In genomic region chr6:136967874-136968752, GRCh38 we compare ENCODE assay signal across 8 cellular contexts. TPM values are rescaled to one million over a fixed set of nuclear protein-coding genes. Genes with fewer than 3 reads are reported as not detected.
DNase-seq lines count a peak whose midpoint lies in the region; ATAC-seq and TF ChIP-seq lines count a peak whose summit lies in the region.

No MANE protein-coding gene starts in this region.

- H3K9me3 ChIP-seq in mesenchymal stem cell (ENCODE audit: control insufficient read depth, low read length) = no peaks in the 10 kb centered on the region

- H3K27ac ChIP-seq in mesenchymal stem cell (ENCODE audit: low read length, poor library complexity, severe bottlenecking) = no peak overlapping the region

- no peak overlapping the region for H2BK15ac ChIP-seq in mesenchymal stem cell (ENCODE audit: low read depth, poor library complexity, severe bottlenecking)

- H3K4me2 ChIP-seq in mesenchymal stem cell (ENCODE audit: low read length, poor library complexity, severe bottlenecking) = no peak overlapping the region

- no peaks in the 10 kb centered on the region for H3K36me3 ChIP-seq in mesenchymal stem cell (ENCODE audit: control insufficient read depth in 1 of 2, insufficient read depth in 2 of 2, low read depth in 1 of 2, low read length in 2 of 2)

- intact Hi-C loops in CD14-positive monocyte (cut with micrococcal nuclease) = loop anchor here (2.0 to 5.0 kb wide), 2 partner anchors 673 to 674 kb away; no protein-coding TSS in a partner anchor

- no peak overlapping the region for H2AK5ac ChIP-seq in mesenchymal stem cell (ENCODE audit: low read length, severe bottlenecking)

- peak; percentile 77 for TF ChIP-seq CTCF in CD14-positive monocyte (IDR thresholded peaks at IDR 0.05)

- DNase-seq in CD14-positive monocyte (ENCODE audit: low spot score) = peak; percentile 53
- DNase-seq in NCI-H748 (lab: John Stamatoyannopoulos, UW; ENCODE audit: unreplicated experiment) = peak; percentile 94
- DNase-seq in activated CD4-positive, alpha-beta T cell treated with anti-CD3 and anti-CD28 coated beads, Interleukin-2, amount 10 ng/mL, durations not matched to agents 7 days and 5 days = peak; percentile 67
- peak; percentile 74 for DNase-seq in ecto neural progenitor cell (ENCODE audit: low spot score)
- peak; percentile 76 for DNase-seq in mesenchymal stem cell
- DNase-seq in stimulated activated CD8-positive, alpha-beta memory T cell treated with anti-CD3 and anti-CD28 coated beads, Interleukin-2, amount 100 ng/mL, for 48 hours (ENCODE audit: low read depth in 2 of 2) = peak; percentile 40 to 55

- no peak overlapping the region for H2AFZ ChIP-seq in mesenchymal stem cell (ENCODE audit: low read depth, low read length)

- H3K9ac ChIP-seq in mesenchymal stem cell (ENCODE audit: low read length) = no peak overlapping the region

- H2BK5ac ChIP-seq in mesenchymal stem cell (ENCODE audit: low read depth, low read length, poor library complexity, severe bottlenecking) = no peak overlapping the region

- no peak overlapping the region for H3K14ac ChIP-seq in mesenchymal stem cell (ENCODE audit: low read length in 2 of 2)

- peaks cover 11 to 16% of the 10 kb centered on the region in 2 experiments for H3K27me3 ChIP-seq in mesenchymal stem cell (ENCODE audit: control insufficient read depth in 1 of 2, insufficient read depth in 1 of 2, low read length in 2 of 2)

- no peak overlapping the region for H3K4me3 Mint-ChIP-seq in CD14-positive monocyte
- no peak overlapping the region for H3K4me3 Mint-ChIP-seq in activated CD4-positive, alpha-beta T cell treated with anti-CD3 and anti-CD28 coated beads, Interleukin-2, amount 10 ng/mL, durations not matched to agents 7 days and 5 days

- no peaks in the 10 kb centered on the region for H3K79me1 ChIP-seq in mesenchymal stem cell (replicated peaks; ENCODE audit: low read length, poor library complexity, severe bottlenecking)

- H3K27ac Mint-ChIP-seq in CD14-positive monocyte = peak overlapping the region in 1 of 7 donors; percentile 47
- H3K27ac Mint-ChIP-seq in activated CD4-positive, alpha-beta T cell treated with anti-CD3 and anti-CD28 coated beads, Interleukin-2, amount 10 ng/mL, durations not matched to agents 7 days and 5 days = no peak overlapping the region

- no peaks in the 10 kb centered on the region for H3K9me3 Mint-ChIP-seq in CD14-positive monocyte
- H3K9me3 Mint-ChIP-seq in activated CD4-positive, alpha-beta T cell treated with anti-CD3 and anti-CD28 coated beads, Interleukin-2, amount 10 ng/mL, durations not matched to agents 7 days and 5 days = no peaks in the 10 kb centered on the region

- H2BK120ac ChIP-seq in mesenchymal stem cell (ENCODE audit: low read depth, low read length) = no peak overlapping the region

- no peak overlapping the region for H4K8ac ChIP-seq in mesenchymal stem cell (ENCODE audit: low read length)

- peaks cover 3% of the 10 kb centered on the region for H3K4me1 Mint-ChIP-seq in CD14-positive monocyte
- peaks cover 6% of the 10 kb centered on the region for H3K4me1 Mint-ChIP-seq in activated CD4-positive, alpha-beta T cell treated with anti-CD3 and anti-CD28 coated beads, Interleukin-2, amount 10 ng/mL, durations not matched to agents 7 days and 5 days

- H3K4me1 ChIP-seq in mesenchymal stem cell (ENCODE audit: control insufficient read depth, insufficient read depth, low read depth, low read length) = no peaks in the 10 kb centered on the region

- peaks cover 13 to 36% (median 14%) of the 10 kb centered on the region in 3 donors for H3K27me3 Mint-ChIP-seq in CD14-positive monocyte (ENCODE audit: low read depth in 3 of 3)
- peaks cover 36% of the 10 kb centered on the region for H3K27me3 Mint-ChIP-seq in activated CD4-positive, alpha-beta T cell treated with anti-CD3 and anti-CD28 coated beads, Interleukin-2, amount 10 ng/mL, durations not matched to agents 7 days and 5 days

- H2BK12ac ChIP-seq in mesenchymal stem cell (ENCODE audit: low read length in 2 of 2) = no peak overlapping the region

- no peak overlapping the region for H3K23ac ChIP-seq in mesenchymal stem cell (ENCODE audit: low read length in 2 of 2)

- H4K91ac ChIP-seq in mesenchymal stem cell (ENCODE audit: low read length) = no peak overlapping the region

- CTCF ChIA-PET in activated CD4-positive, alpha-beta T cell treated with anti-CD3 and anti-CD28 coated beads, Interleukin-2, amount 10 ng/mL, durations not matched to agents 7 days and 5 days (lab: Charles Lee) = no interaction called here

- H3K4me3 ChIP-seq in mesenchymal stem cell (ENCODE audit: insufficient read depth in 1 of 2, low read depth in 1 of 2, low read length in 2 of 2) = no peak overlapping the region

- no peak overlapping the region for H3K4ac ChIP-seq in mesenchymal stem cell (ENCODE audit: low read depth in 1 of 2, low read length in 2 of 2)

- POLR2A ChIA-PET in activated CD4-positive, alpha-beta T cell treated with anti-CD3 and anti-CD28 coated beads, Interleukin-2, amount 10 ng/mL, durations not matched to agents 7 days and 5 days (lab: Charles Lee) = no interaction called here

- ATAC-seq in GM19395 (IDR thresholded peaks at IDR 0.05; ENCODE audit: unreplicated experiment) (peak; percentile 93), HG03442 (IDR thresholded peaks at IDR 0.05; ENCODE audit: unreplicated experiment) (peak; percentile 90)

- no peaks in the 10 kb centered on the region for H3K36me3 Mint-ChIP-seq in CD14-positive monocyte
- no peaks in the 10 kb centered on the region for H3K36me3 Mint-ChIP-seq in activated CD4-positive, alpha-beta T cell treated with anti-CD3 and anti-CD28 coated beads, Interleukin-2, amount 10 ng/mL, durations not matched to agents 7 days and 5 days (ENCODE audit: low read depth)

- H3K18ac ChIP-seq in mesenchymal stem cell (ENCODE audit: low read depth in 1 of 2, low read length in 2 of 2) = peak overlapping the region in 1 of 2 experiments; percentile 48

- 63% methylated on average over 17 of the region's 19 CpGs for WGBS in mesenchymal stem cell

RNA-seq across cellular contexts. Expression of gene SLC35D3, which starts 46.0 kb away (rescaled TPM):
- not detected for polyA plus RNA-seq in CD14-positive monocyte
- not detected for total RNA-seq in activated CD4-positive, alpha-beta T cell treated with anti-CD3 and anti-CD28 coated beads, Interleukin-2, amount 10 ng/mL, durations not matched to agents 7 days and 5 days
- polyA plus RNA-seq in mesenchymal stem cell (2013, experiment 1 of 2) = not detected
- not detected for polyA plus RNA-seq in mesenchymal stem cell (2013, experiment 2 of 2)
